ENCODE assay signal across 17 cellular contexts in the genomic region with DNA sequence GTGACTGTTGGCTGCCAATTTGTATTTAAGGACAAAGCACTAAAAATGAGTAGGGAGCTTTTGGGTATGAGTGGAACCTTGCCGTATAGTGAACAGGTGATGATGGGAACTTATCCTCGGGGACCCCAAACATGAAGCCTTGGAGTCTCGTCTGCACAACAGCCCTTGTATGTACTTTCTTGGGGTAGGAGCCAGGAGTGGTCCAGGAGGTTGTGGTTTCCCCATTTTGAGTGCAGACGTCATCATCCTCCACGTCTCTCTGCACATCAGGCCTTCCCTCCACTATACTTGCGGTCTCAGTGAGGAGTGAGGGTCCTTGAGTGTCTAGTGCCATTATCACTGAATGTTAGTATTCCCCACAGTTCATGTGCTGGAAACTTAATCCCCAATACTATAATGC.
DNase-seq lines count a peak whose midpoint lies in the region; ATAC-seq and TF ChIP-seq lines count a peak whose summit lies in the region.
"Had no signal": no experiment of that assay in that cellular context is flagged by ENCODE, and none has a peak within 500 bp of the region (broad histone marks: within the 10 kb centered on the region; RNA-seq: fewer than 3 reads in every experiment).

No MANE protein-coding gene starts in this region.

- no peak overlapping the region for H3K4me2 ChIP-seq in osteoblast (ENCODE audit: insufficient read depth, low read length)

- H3K27me3 ChIP-seq in colonic mucosa (no peaks in the 10 kb centered on the region), osteoblast (ENCODE audit: insufficient read depth, low read length) (no peaks in the 10 kb centered on the region)
- H3K27me3 ChIP-seq: SJSA1 had no signal

- no peaks in the 10 kb centered on the region for H3K9me3 ChIP-seq in colonic mucosa
- H3K9me3 ChIP-seq in osteoblast (ENCODE audit: low read depth, low read length), result no peaks in the 10 kb centered on the region
- H3K9me3 ChIP-seq: SJSA1 had no signal

- no peaks in the 10 kb centered on the region for H3K36me3 ChIP-seq in colonic mucosa
- H3K36me3 ChIP-seq in osteoblast (ENCODE audit: insufficient read depth, low read length), result no peaks in the 10 kb centered on the region
- H3K36me3 ChIP-seq: SJSA1 had no signal

- H3K79me2 ChIP-seq in osteoblast (ENCODE audit: insufficient read depth, low read length), result no peaks in the 10 kb centered on the region

- H3K27ac ChIP-seq in colonic mucosa, result no peak overlapping the region
- H3K27ac ChIP-seq in osteoblast (ENCODE audit: low read depth, low read length), result no peak overlapping the region
- H3K27ac ChIP-seq: GM23248, SJSA1 had no signal

- TF ChIP-seq CTCF in colonic mucosa (IDR thresholded peaks at IDR 0.05) (no peak), osteoblast (IDR thresholded peaks at IDR 0.05; ENCODE audit: extremely low read depth, low read depth, low read length) (no peak)

- no peak overlapping the region for H3K4me3 ChIP-seq in colonic mucosa
- H3K4me3 ChIP-seq in osteoblast (ENCODE audit: insufficient read depth, low read length), result no peak overlapping the region
- H3K4me3 ChIP-seq: GM23248, SJSA1 had no signal

- H3K4me1 ChIP-seq in colonic mucosa, result no peaks in the 10 kb centered on the region
- peaks cover 13% of the 10 kb centered on the region for H3K4me1 ChIP-seq in osteoblast (ENCODE audit: insufficient read depth, low read length)

- ATAC-seq in GM21825 (IDR thresholded peaks at IDR 0.05; ENCODE audit: unreplicated experiment) (no peak), GM19351 (IDR thresholded peaks at IDR 0.05; ENCODE audit: unreplicated experiment) (no peak)

- H3K9ac ChIP-seq in colonic mucosa (ENCODE audit: low read depth in 2 of 2, low read length in 2 of 2), result no peak overlapping the region
- H3K9ac ChIP-seq: GM23248 had no signal

- no peak overlapping the region for H2AFZ ChIP-seq in osteoblast (ENCODE audit: low read length)
- H2AFZ ChIP-seq: GM23248 had no signal

- peak; percentile 6 for DNase-seq in activated effector memory CD4-positive, alpha-beta T cell treated with anti-CD3 and anti-CD28 coated beads, Interleukin-2, amount 50 U/mL, for 16 hours
- no peak for DNase-seq in activated effector memory CD4-positive, alpha-beta T cell treated with Interleukin-2 at 50 U/mL for 16 hours
- DNase-seq in colonic mucosa (peak; percentile 6), osteoblast (ENCODE audit: insufficient read length, low spot score, missing footprints) (peak; percentile 52), NCI-H1436 (lab: John Stamatoyannopoulos, UW) (no peak)
- DNase-seq: DMS 273 treated with DMSO at 0.1 percent for 48 hours, GF-D8, GM23248, HCEC 1CT, Karpas-422, NCI-H1048, NCI-H146, NCI-H2081, NCI-H510A had no signal

- no peaks in the 10 kb centered on the region for H4K20me1 ChIP-seq in osteoblast (ENCODE audit: insufficient read depth, low read length)

- intact Hi-C loops in colonic mucosa (cut with DNase I), result no loop called here

Comparison
In these comparisons a context has a peak if more than half of its experiments do, and no peak if none do; other contexts are left out.
1. DNase-seq: peak in activated effector memory CD4-positive, alpha-beta T cell treated with anti-CD3 and anti-CD28 coated beads, Interleukin-2, amount 50 U/mL, for 16 hours (single experiment), colonic mucosa (single experiment) and osteoblast (single experiment); none in activated effector memory CD4-positive, alpha-beta T cell treated with Interleukin-2 at 50 U/mL for 16 hours (single experiment) and NCI-H1436 (single experiment).